8 cellular contexts compared by ENCODE assay signal in the genomic region with DNA sequence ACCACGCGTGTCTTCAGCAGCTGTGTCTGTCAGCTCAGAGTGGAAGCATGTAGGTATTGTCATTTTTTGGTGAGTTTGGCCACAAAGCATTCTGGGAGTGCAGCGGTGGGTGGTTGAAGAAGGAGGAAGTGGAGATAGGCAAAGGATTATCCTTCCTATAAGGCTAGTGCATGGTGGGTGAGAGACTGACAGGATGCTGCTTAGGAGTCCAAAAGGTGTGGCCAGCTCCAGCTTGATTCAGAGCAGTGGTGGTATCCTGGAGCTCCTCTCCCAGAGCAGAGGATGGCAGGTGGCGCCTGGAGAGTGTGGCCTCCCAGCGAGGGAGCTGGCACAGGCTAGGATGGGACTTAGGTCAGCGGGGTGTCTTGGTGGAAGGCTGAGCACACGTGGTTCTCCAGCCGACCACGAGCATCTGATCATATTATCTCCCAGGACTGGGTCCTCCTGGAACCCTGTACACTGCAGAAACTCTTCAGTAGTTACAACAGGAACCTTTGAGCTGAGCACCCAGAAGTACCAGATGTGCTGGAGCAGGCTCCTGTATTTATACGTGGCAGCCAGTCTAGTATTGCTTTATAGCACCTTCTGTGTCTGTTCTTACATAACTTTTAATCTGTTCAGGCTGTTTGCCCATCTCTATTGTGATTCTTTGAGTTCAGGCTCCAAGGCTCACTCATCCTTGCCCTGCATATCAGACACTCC. TPM values are rescaled to one million over a fixed set of nuclear protein-coding genes. Genes with fewer than 3 reads are reported as not detected.
DNase-seq lines count a peak whose midpoint lies in the region; ATAC-seq and TF ChIP-seq lines count a peak whose summit lies in the region.

No MANE protein-coding gene starts in this region.

- H3K4me2 ChIP-seq in GM23248 (ENCODE audit: unreplicated experiment) = peak overlapping the region; percentile 52
- no peak overlapping the region for H3K4me2 ChIP-seq in trophoblast cell (ENCODE audit: low read length)

- peaks cover 30% of the 10 kb centered on the region for H3K36me3 Mint-ChIP-seq in Caco-2 (ENCODE audit: insufficient read depth, unreplicated experiment)

- no peak overlapping the region for H2BK120ac ChIP-seq in trophoblast cell (ENCODE audit: insufficient read depth, low read length, poor library complexity)

- peak; percentile 31 for ATAC-seq in RWPE2 (ENCODE audit: low read depth)
- ATAC-seq in GM18519 (IDR thresholded peaks at IDR 0.05; ENCODE audit: low FRiP score, unreplicated experiment) = no peak
- ATAC-seq in GM21515 (IDR thresholded peaks at IDR 0.05; ENCODE audit: unreplicated experiment) = no peak
- no peak for ATAC-seq in HG02763 (IDR thresholded peaks at IDR 0.05; ENCODE audit: unreplicated experiment)

- H3F3A ChIP-seq in GM23248 (ENCODE audit: insufficient read depth) = peaks cover 56% of the 10 kb centered on the region

- peaks cover 31% of the 10 kb centered on the region for H3K4me1 Mint-ChIP-seq in Caco-2 (ENCODE audit: low read depth, unreplicated experiment)

- H3K4me3 Mint-ChIP-seq in Caco-2 (ENCODE audit: unreplicated experiment) = no peak overlapping the region

- H3K79me1 ChIP-seq in trophoblast cell (ENCODE audit: low read length) = peaks cover 18% of the 10 kb centered on the region

- H3K4ac ChIP-seq in trophoblast cell (ENCODE audit: low read depth, low read length) = no peak overlapping the region

- no peak overlapping the region for H2AK5ac ChIP-seq in trophoblast cell (ENCODE audit: low read length)

- no peaks in the 10 kb centered on the region for H3K9me2 ChIP-seq in GM23248 (ENCODE audit: insufficient read depth)

- no peak overlapping the region for H3K23ac ChIP-seq in trophoblast cell (ENCODE audit: low read length)

- no peak overlapping the region for H3K4me3 ChIP-seq in Caco-2 (ENCODE audit: low read depth, low read length)
- peak overlapping the region; percentile 32 for H3K4me3 ChIP-seq in GM23248
- no peak overlapping the region for H3K4me3 ChIP-seq in RWPE2 (ENCODE audit: severe bottlenecking)
- no peak overlapping the region for H3K4me3 ChIP-seq in effector memory CD4-positive, alpha-beta T cell (ENCODE audit: insufficient read depth, low read depth, low read length, poor library complexity, severe bottlenecking)
- no peak overlapping the region for H3K4me3 ChIP-seq in trophoblast cell (ENCODE audit: low read depth, low read length)

- BruUV-seq in Caco-2 (replicated peaks; lab: Mats Ljungman, UMichigan) = no TSS peak

- H3K27me3 ChIP-seq in Caco-2 (replicated peaks; ENCODE audit: control insufficient read depth, insufficient read depth, low read length) (no peaks in the 10 kb centered on the region), GM23248 (replicated peaks; ENCODE audit: insufficient read depth) (no peaks in the 10 kb centered on the region), RWPE2 (ENCODE audit: insufficient read depth, poor library complexity, severe bottlenecking) (no peaks in the 10 kb centered on the region), trophoblast cell (ENCODE audit: insufficient read depth, low read length) (no peaks in the 10 kb centered on the region)
- no peaks in the 10 kb centered on the region for H3K27me3 ChIP-seq in effector memory CD4-positive, alpha-beta T cell (replicated peaks; ENCODE audit: control insufficient read depth, insufficient read depth, low read length, poor library complexity, severe bottlenecking)

- no peak for DNase-seq in Caco-2
- DNase-seq in GM23248 = peak; percentile 78
- DNase-seq in RWPE2 (ENCODE audit: low spot score) = no peak
- peak in 2 of 3 donors; percentile 6 to 8 for DNase-seq in effector memory CD4-positive, alpha-beta T cell
- DNase-seq in trophoblast cell = no peak

- no peak overlapping the region for H2BK5ac ChIP-seq in trophoblast cell (ENCODE audit: low read depth, low read length, poor library complexity)

- CTCF ChIA-PET in Caco-2 (lab: Charles Lee) = interaction anchor here (1.0 to 1.9 kb wide), 5 partner anchors 7 to 33 kb away, joined by 3 to 11 read pairs (median 4); no protein-coding TSS in a partner anchor

- H3K9me3 Mint-ChIP-seq in Caco-2 (ENCODE audit: unreplicated experiment) = no peaks in the 10 kb centered on the region

- H3K4me1 ChIP-seq in Caco-2 = peaks cover 12% of the 10 kb centered on the region
- H3K4me1 ChIP-seq in GM23248 (ENCODE audit: insufficient read depth) = peaks cover 59% of the 10 kb centered on the region
- H3K4me1 ChIP-seq in RWPE2 (ENCODE audit: insufficient read depth, poor library complexity, severe bottlenecking) = peaks cover 45% of the 10 kb centered on the region
- peaks cover 7% of the 10 kb centered on the region for H3K4me1 ChIP-seq in effector memory CD4-positive, alpha-beta T cell (ENCODE audit: control insufficient read depth, insufficient read depth, low read length, poor library complexity, severe bottlenecking)
- peaks cover 23 to 45% of the 10 kb centered on the region in 2 experiments for H3K4me1 ChIP-seq in trophoblast cell (ENCODE audit: control insufficient read depth in 1 of 2, insufficient read depth in 2 of 2, low read length in 2 of 2)

- intact Hi-C loops in Caco-2 (cut with micrococcal nuclease; ENCODE audit: unreplicated experiment) = loop anchor here (2.0 kb wide), 3 partner anchors 29 to 59 kb away; partner anchors contain the start of genes MAML1, MGAT4B and SQSTM1

- H3K36me3 ChIP-seq in Caco-2 (ENCODE audit: control insufficient read depth, insufficient read depth, low read length) = no peaks in the 10 kb centered on the region; the same call in 1 of the 2 replicates
- peaks cover 6% of the 10 kb centered on the region for H3K36me3 ChIP-seq in GM23248 (ENCODE audit: low read depth)
- peaks cover 21% of the 10 kb centered on the region for H3K36me3 ChIP-seq in RWPE2 (ENCODE audit: low read depth)
- peaks cover 23% of the 10 kb centered on the region for H3K36me3 ChIP-seq in effector memory CD4-positive, alpha-beta T cell (ENCODE audit: control insufficient read depth, insufficient read depth, low read length)
- H3K36me3 ChIP-seq in trophoblast cell (ENCODE audit: control insufficient read depth in 1 of 2, insufficient read depth in 2 of 2, low read length in 2 of 2) = peaks cover 11 to 12% of the 10 kb centered on the region in 2 experiments

- H3K27ac ChIP-seq in GM23248 = peak overlapping the region; percentile 84
- peak overlapping the region; percentile 58 for H3K27ac ChIP-seq in RWPE2 (ENCODE audit: poor library complexity, severe bottlenecking)
- peak overlapping the region; percentile 16 for H3K27ac ChIP-seq in effector memory CD4-positive, alpha-beta T cell (ENCODE audit: insufficient read depth, low read length, poor library complexity, severe bottlenecking)
- peak overlapping the region; percentile 11 for H3K27ac ChIP-seq in trophoblast cell (ENCODE audit: low read depth, low read length)

- peak overlapping the region; percentile 64 for H3K9ac ChIP-seq in GM23248
- H3K9ac ChIP-seq in trophoblast cell (ENCODE audit: low read length) = no peak overlapping the region

- H3K79me2 ChIP-seq in GM23248 (ENCODE audit: insufficient read depth) = peaks cover 75% of the 10 kb centered on the region
- peaks cover 8% of the 10 kb centered on the region for H3K79me2 ChIP-seq in trophoblast cell (ENCODE audit: control insufficient read depth, insufficient read depth, low read length, poor library complexity)

- no peak overlapping the region for H4K8ac ChIP-seq in trophoblast cell (ENCODE audit: low read depth, low read length)

- no peak overlapping the region for H4K12ac ChIP-seq in trophoblast cell (ENCODE audit: low read depth, low read length)

- TF ChIP-seq CTCF in Caco-2 (IDR thresholded peaks at IDR 0.05; ENCODE audit: insufficient read depth in 1 of 2, low read depth in 1 of 2, low read length in 1 of 2, severe bottlenecking in 1 of 2, unreplicated experiment in 1 of 2) (no peak), RWPE2 (IDR thresholded peaks at IDR 0.05; ENCODE audit: poor library complexity, severe bottlenecking) (no peak)

- no peak overlapping the region for H4K91ac ChIP-seq in trophoblast cell (ENCODE audit: low read depth, low read length)

- no peak overlapping the region for H3K14ac ChIP-seq in trophoblast cell (ENCODE audit: low read length)

- H3K9me3 ChIP-seq in Caco-2 = no peaks in the 10 kb centered on the region
- H3K9me3 ChIP-seq in GM23248 (ENCODE audit: low read depth) = no peaks in the 10 kb centered on the region
- no peaks in the 10 kb centered on the region for H3K9me3 ChIP-seq in RWPE2 (ENCODE audit: severe bottlenecking)
- no peaks in the 10 kb centered on the region for H3K9me3 ChIP-seq in effector memory CD4-positive, alpha-beta T cell (ENCODE audit: control insufficient read depth, low read length)
- H3K9me3 ChIP-seq in trophoblast cell (ENCODE audit: insufficient read depth, low read depth, low read length) = peaks cover 3% of the 10 kb centered on the region

- H3K27ac Mint-ChIP-seq in Caco-2 (ENCODE audit: unreplicated experiment) = peak overlapping the region; percentile 81

- POLR2A ChIA-PET in Caco-2 (lab: Charles Lee) = interaction anchor here (2.0 kb wide), 1 partner anchor 30 kb away, joined by 6 read pairs; the partner anchor contains the start of gene MAML1

- H4K20me1 ChIP-seq in GM23248 (ENCODE audit: insufficient read depth) = peaks cover 26% of the 10 kb centered on the region

- 34 to 37% methylated on average over 10 of the region's 10 CpGs for WGBS in GM23248 (ENCODE audit: low coverage in 1 of 2, low lambda C conversion rate in 2 of 2, missing lambda C conversion rate in 2 of 2), 2 experiments
- no CpG with 5 or more reads among the region's 10 CpGs for WGBS in trophoblast cell (ENCODE audit: extremely low coverage, insufficient coverage, insufficient read length)

- in situ Hi-C loops in GM23248 (cut with MboI) = no loop called here

- H2BK12ac ChIP-seq in trophoblast cell (ENCODE audit: low read length) = no peak overlapping the region

- no peaks in the 10 kb centered on the region for H3K27me3 Mint-ChIP-seq in Caco-2 (ENCODE audit: insufficient read depth, unreplicated experiment)

- no peak overlapping the region for H3K18ac ChIP-seq in trophoblast cell (ENCODE audit: low read length)

- H2AFZ ChIP-seq in GM23248 = no peak overlapping the region
- no peak overlapping the region for H2AFZ ChIP-seq in trophoblast cell (ENCODE audit: insufficient read depth, low read length, poor library complexity)

RNA-seq across cellular contexts. Expression of gene MAML1, which starts 29.6 kb away (rescaled TPM):
- total RNA-seq in Caco-2 (2022) = 39.3 and 41.3 TPM in 2 replicates
- 8.0 and 9.5 TPM in 2 replicates for total RNA-seq in GM23248 (2014; rRNA removed; shearing (Covaris generic))
- 5.8 and 6.3 TPM in 2 replicates for polyA plus RNA-seq in GM23248 (2016; fragmentation: Nextera tagmentation; extraction: Ambion mirVana)
- polyA plus RNA-seq in trophoblast cell (2013) = 26.2 and 29.3 TPM in 2 replicates

RNA-seq across cellular contexts. Expression of gene LTC4S, which starts 31.6 kb away (rescaled TPM):
- 2.3 and 2.4 TPM in 2 replicates for total RNA-seq in Caco-2 (2022)
- 3.7 and 6.6 TPM in 2 replicates for total RNA-seq in GM23248 (2014; rRNA removed; shearing (Covaris generic))
- polyA plus RNA-seq in GM23248 (2016; fragmentation: Nextera tagmentation; extraction: Ambion mirVana) = 1.6 and 2.0 TPM in 2 replicates
- 2.2 and 2.5 TPM in 2 replicates for polyA plus RNA-seq in trophoblast cell (2013)

RNA-seq across cellular contexts. Expression of gene MGAT4B, which starts 44.4 kb away (rescaled TPM):
- 215 and 217 TPM in 2 replicates for total RNA-seq in Caco-2 (2022)
- total RNA-seq in GM23248 (2014; rRNA removed; shearing (Covaris generic)) = 139 and 143 TPM in 2 replicates
- polyA plus RNA-seq in GM23248 (2016; fragmentation: Nextera tagmentation; extraction: Ambion mirVana) = 28.0 and 28.9 TPM in 2 replicates
- 113 and 116 TPM in 2 replicates for polyA plus RNA-seq in trophoblast cell (2013)

RNA-seq across cellular contexts. Expression of gene SQSTM1, which starts 58.5 kb away (rescaled TPM):
- 250 and 259 TPM in 2 replicates for total RNA-seq in Caco-2 (2022)
- total RNA-seq in GM23248 (2014; rRNA removed; shearing (Covaris generic)) = 211 and 228 TPM in 2 replicates
- polyA plus RNA-seq in GM23248 (2016; fragmentation: Nextera tagmentation; extraction: Ambion mirVana) = 265 and 310 TPM in 2 replicates
- polyA plus RNA-seq in trophoblast cell (2013) = 253 and 279 TPM in 2 replicates

Comparison
In these comparisons a context has a peak if more than half of its experiments do, and no peak if none do; other contexts are left out.
1. DNase-seq: peak in GM23248 (single experiment) and effector memory CD4-positive, alpha-beta T cell (2 of 3); none in Caco-2 (0 of 2), RWPE2 (single experiment) and trophoblast cell (0 of 2).
2. H3K27ac ChIP-seq: peak in every context shown above with its lines; median percentile 84 in GM23248; 58 in RWPE2; 16 in effector memory CD4-positive, alpha-beta T cell; 11 in trophoblast cell.